ENCODE assay signal across 26 cellular contexts in the genomic region with DNA sequence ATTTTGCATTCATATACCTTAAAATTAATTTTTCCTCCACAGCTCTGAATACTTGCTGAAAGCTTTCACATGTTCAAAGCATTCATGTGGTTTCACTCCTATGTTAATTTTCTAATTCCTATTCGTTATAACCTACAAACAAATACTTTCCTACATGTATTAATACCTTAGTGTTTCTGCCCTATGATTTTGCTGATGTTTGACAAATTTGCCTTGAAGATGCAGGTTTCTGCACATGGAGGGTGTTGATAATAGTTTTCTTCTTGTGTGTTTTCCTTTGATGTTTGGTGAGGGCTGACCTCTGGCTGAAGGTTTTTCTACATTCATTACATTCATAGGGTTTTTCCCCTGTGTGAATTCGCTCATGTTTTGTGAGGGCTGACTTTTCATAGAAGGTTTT. TPM values are rescaled to one million over a fixed set of nuclear protein-coding genes. Genes with fewer than 3 reads are reported as not detected.
DNase-seq lines count a peak whose midpoint lies in the region; ATAC-seq, FAIRE-seq and TF ChIP-seq lines count a peak whose summit lies in the region.
"Had no signal": no experiment of that assay in that cellular context is flagged by ENCODE, and none has a peak within 500 bp of the region (broad histone marks: within the 10 kb centered on the region; RNA-seq: fewer than 3 reads in every experiment).

No MANE protein-coding gene starts in this region.

- in situ Hi-C loops in HepG2 (cut with HindIII; ENCODE audit: extremely low pct_ligation_motif_present, low pct_unique_long_range_greater_than_20kb) = no loop called here

- H3K9ac ChIP-seq in HepG2 (ENCODE audit: insufficient read depth, low read depth, low read length) (no peak overlapping the region), adipocyte (ENCODE audit: low read length) (no peak overlapping the region)
- H3K9ac ChIP-seq: BLaER1 had no signal

- H3K4me2 ChIP-seq in HepG2 (ENCODE audit: low read depth, low read length) = no peak overlapping the region
- H3K4me2 ChIP-seq: BLaER1 had no signal

- H3K4me1 ChIP-seq in HepG2 (ENCODE audit: insufficient read depth, low read length) (no peaks in the 10 kb centered on the region), right lobe of liver (no peaks in the 10 kb centered on the region), adipocyte (ENCODE audit: control insufficient read depth, insufficient read depth, low read length) (no peaks in the 10 kb centered on the region), psoas muscle (no peaks in the 10 kb centered on the region)
- H3K4me1 ChIP-seq: BE2C, BLaER1 had no signal

- CTCF ChIA-PET in HepG2 (lab: Yijun Ruan, JAX; ENCODE audit: low intra/inter-chr PET ratio, low total read pairs) = no interaction called here

- H2AFZ ChIP-seq in HepG2 (ENCODE audit: low read length) = no peak overlapping the region

- WGBS in HepG2 (ENCODE audit: low lambda C conversion rate) = under 1% methylated on average over 2 of the region's 2 CpGs
- WGBS in right lobe of liver (ENCODE audit: insufficient coverage, low coverage, low lambda C conversion rate, missing lambda C conversion rate) = 57% methylated on average over 2 of the region's 2 CpGs
- 86 to 93% (median 89%) methylated on average over 2 of the region's 2 CpGs for WGBS in psoas muscle, 3 donors

- intact Hi-C loops in HepG2 (cut with micrococcal nuclease; ENCODE audit: unreplicated experiment) = no loop called here
- intact Hi-C loops in right lobe of liver (cut with DNase I) = no loop called here
- intact Hi-C loops in psoas muscle (cut with DNase I) = no loop called here

- H3K36me3 ChIP-seq in HepG2 (replicated peaks in 1 of 2; ENCODE audit: control insufficient read depth in 1 of 2, insufficient read depth in 2 of 2, low read length in 2 of 2) = no peaks in the 10 kb centered on the region
- no peaks in the 10 kb centered on the region for H3K36me3 ChIP-seq in right lobe of liver
- H3K36me3 ChIP-seq in adipocyte (ENCODE audit: control insufficient read depth, insufficient read depth, low read length, severe bottlenecking) = no peaks in the 10 kb centered on the region
- H3K36me3 ChIP-seq in psoas muscle (ENCODE audit: insufficient read depth in 1 of 2, low read depth in 1 of 2) = no peaks in the 10 kb centered on the region
- H3K36me3 ChIP-seq: BE2C, BLaER1 had no signal

- no peak for FAIRE-seq in HepG2 (lab: Jason Lieb, UNC)
- FAIRE-seq: GM12878, GM12892, GM18507 had no signal

- H3K4me3 ChIP-seq in HepG2 (replicated peaks in 1 of 3; ENCODE audit: insufficient read depth in 1 of 3, low read depth in 2 of 3, low read length in 3 of 3) (no peak overlapping the region), right lobe of liver (no peak overlapping the region), adipocyte (ENCODE audit: low read length) (peak overlapping the region; percentile 31), psoas muscle (no peak overlapping the region)
- H3K4me3 ChIP-seq: BLaER1, GM12878 had no signal

- TF ChIP-seq RAD21 in HepG2 (CRISPR knock-in tag; IDR thresholded peaks at IDR 0.05) = no peak

- H3K27ac ChIP-seq in HepG2 (ENCODE audit: extremely low read length, insufficient read depth, low read length) = no peak overlapping the region
- H3K27ac ChIP-seq in right lobe of liver = no peak overlapping the region
- no peak overlapping the region for H3K27ac ChIP-seq in psoas muscle
- H3K27ac ChIP-seq: 22Rv1, BLaER1 had no signal

- H3K9me3 ChIP-seq in HepG2 (ENCODE audit: low read length) = peaks cover 16% of the 10 kb centered on the region
- H3K9me3 ChIP-seq in right lobe of liver = peaks cover 0 to 6% (median 0%) of the 10 kb centered on the region in 4 donors
- peaks cover 77% of the 10 kb centered on the region for H3K9me3 ChIP-seq in adipocyte (ENCODE audit: control insufficient read depth, low read length)
- H3K9me3 ChIP-seq in psoas muscle = peaks cover 14% of the 10 kb centered on the region

- no TSS peak for BruUV-seq in HepG2 (replicated peaks; lab: Mats Ljungman, UMichigan)

- no peak for TF ChIP-seq POLR2A in HepG2 (IDR thresholded peaks at IDR 0.05; ENCODE audit: insufficient read depth in 1 of 2, low read depth in 2 of 2, low read length in 2 of 2)
- TF ChIP-seq POLR2A in right lobe of liver (IDR thresholded peaks at IDR 0.05) = no peak

- TF ChIP-seq EP300 in HepG2 (IDR thresholded peaks at IDR 0.05; ENCODE audit: low read depth in 2 of 2, low read length in 2 of 2) (no peak), HepG2 (CRISPR knock-in tag; IDR thresholded peaks at IDR 0.05; ENCODE audit: borderline replicate concordance) (no peak)

- POLR2A ChIA-PET in HepG2 (lab: Yijun Ruan, JAX) = no interaction called here

- H3K27me3 ChIP-seq in HepG2 (ENCODE audit: control insufficient read depth in 1 of 2, insufficient read depth in 2 of 2, low read length in 2 of 2) (peaks cover 0 to 26% of the 10 kb centered on the region in 2 experiments; a peak in 4 of 5 replicates), right lobe of liver (no peaks in the 10 kb centered on the region), adipocyte (replicated peaks; ENCODE audit: control insufficient read depth, insufficient read depth, low read length) (peaks cover 16% of the 10 kb centered on the region), psoas muscle (ENCODE audit: insufficient read depth in 3 of 3, low read length in 2 of 3) (peaks cover 2 to 27% (median 4%) of the 10 kb centered on the region in 3 donors)
- H3K27me3 ChIP-seq: BLaER1 had no signal

- TF ChIP-seq CTCF in HepG2 (CRISPR knock-in tag; IDR thresholded peaks at IDR 0.05) (no peak), right lobe of liver (IDR thresholded peaks at IDR 0.05) (no peak), psoas muscle (IDR thresholded peaks at IDR 0.05) (no peak)

- no peak for ATAC-seq in HepG2
- no peak for ATAC-seq in right lobe of liver
- no peak for ATAC-seq in psoas muscle
- no peak for ATAC-seq in HG03457 (IDR thresholded peaks at IDR 0.05; ENCODE audit: unreplicated experiment)
- ATAC-seq: GM12878 had no signal

- no peaks in the 10 kb centered on the region for H3K79me2 ChIP-seq in HepG2 (ENCODE audit: insufficient read depth, low read length)

- H4K20me1 ChIP-seq in HepG2 (ENCODE audit: insufficient read depth, low read length) = no peaks in the 10 kb centered on the region
- H4K20me1 ChIP-seq: BLaER1 had no signal

- DNase-seq in HepG2 (ENCODE audit: low spot score) (no peak), right lobe of liver (no peak), adipocyte (ENCODE audit: low read depth) (no peak), psoas muscle (no peak)
- DNase-seq: ACHN; BE2C; C1 segment of cervical spinal cord; CD4-positive, alpha-beta memory T cell; CD4-positive, CD25-positive, alpha-beta regulatory T cell; CD8-positive, alpha-beta memory T cell; COR-L47; DMS 273 treated with DMSO at 0.1 percent for 48 hours; DMS153; DMS53; DMS79; DND-41; EL; GDM1 had no signal

RNA-seq across cellular contexts. Expression of gene ELMO2, which starts 49.3 kb away (rescaled TPM):
- total RNA-seq in HepG2 (2016; rRNA removed; fragmentation: Illumina TruSeq; extraction: Trizol) (35.7 and 42.8 TPM in 2 replicates), right lobe of liver (10 to 100 TPM; 14.9 to 22.9 (median 17.4) TPM), psoas muscle (10 to 100 TPM; 36.7 to 60.7 (median 40.3) TPM)
- total RNA-seq in HepG2 (2016; cell fraction: cytosol; rRNA removed; fragmentation: Illumina TruSeq; extraction: Trizol; ENCODE audit: low read depth) = 13.2 and 13.6 TPM in 2 replicates
- total RNA-seq in HepG2 (2016; cell fraction: insoluble cytoplasmic fraction; rRNA removed; fragmentation: Illumina TruSeq; extraction: Trizol) = 37.9 and 41.5 TPM in 2 replicates
- 26.7 and 30.9 TPM in 2 replicates for total RNA-seq in HepG2 (2016; cell fraction: membrane; rRNA removed; fragmentation: Illumina TruSeq; extraction: Trizol)
- total RNA-seq in HepG2 (2016; cell fraction: nucleus; rRNA removed; fragmentation: Illumina TruSeq; extraction: Trizol) = 40.9 and 42.4 TPM in 2 replicates
- polyA plus RNA-seq in HepG2 (2011; rRNA removed) (30.6 and 41.5 TPM in 2 replicates), psoas muscle (10 to 100 TPM; 21.2 to 49.4 (median 40.3) TPM)
- 30.0 and 34.9 TPM in 2 replicates for polyA plus RNA-seq in HepG2 (2011; cell fraction: cytosol; rRNA removed)
- polyA plus RNA-seq in HepG2 (2011; cell fraction: nucleus; rRNA removed) = 50.8 and 59.8 TPM in 2 replicates
- 29.1 and 29.9 TPM in 2 replicates for polyA plus RNA-seq in HepG2 (2012)
- polyA plus RNA-seq in HepG2 (2016; cell fraction: cytosol; fragmentation: Illumina TruSeq; extraction: Trizol; ENCODE audit: low read depth) = 3.6 and 4.5 TPM in 2 replicates
- 42.7 and 43.4 TPM in 2 replicates for polyA plus RNA-seq in HepG2 (2016; cell fraction: insoluble cytoplasmic fraction; fragmentation: Illumina TruSeq; extraction: Trizol; ENCODE audit: low read depth)
- polyA plus RNA-seq in HepG2 (2016; cell fraction: membrane; fragmentation: Illumina TruSeq; extraction: Trizol; ENCODE audit: low read depth) = 9.8 and 11.9 TPM in 2 replicates
- 92.2 and 100 TPM in 2 replicates for polyA plus RNA-seq in HepG2 (2016; cell fraction: nucleus; fragmentation: Illumina TruSeq; extraction: Trizol; ENCODE audit: insufficient read depth, low read depth)
- polyA minus RNA-seq in HepG2 (2011; rRNA and poly(A)+ RNA removed; ENCODE audit: low replicate concordance) = 68.1 and 91.6 TPM in 2 replicates
- polyA minus RNA-seq in HepG2 (2011; cell fraction: cytosol; rRNA and poly(A)+ RNA removed) = 23.7 and 37.7 TPM in 2 replicates
- polyA minus RNA-seq in HepG2 (2011; cell fraction: nucleus; rRNA and poly(A)+ RNA removed) = 38.2 and 50.8 TPM in 2 replicates

RNA-seq across cellular contexts. Expression of gene ZNF334, which starts 57.6 kb away (rescaled TPM):
- total RNA-seq in HepG2 (2016; rRNA removed; fragmentation: Illumina TruSeq; extraction: Trizol) (4.8 and 5.3 TPM in 2 replicates), right lobe of liver (1 to 10 TPM in 3 of 6 experiments, under 1 TPM in 3; 0.55 to 2.8 (median 1.3) TPM), psoas muscle (1 to 10 TPM in 1 of 4 donors, under 1 TPM in 3; 0.27 to 1.0 (median 0.32) TPM)
- total RNA-seq in HepG2 (2016; cell fraction: cytosol; rRNA removed; fragmentation: Illumina TruSeq; extraction: Trizol; ENCODE audit: low read depth) = 0.88 and 1.0 TPM in 2 replicates
- 4.7 and 5.1 TPM in 2 replicates for total RNA-seq in HepG2 (2016; cell fraction: insoluble cytoplasmic fraction; rRNA removed; fragmentation: Illumina TruSeq; extraction: Trizol)
- total RNA-seq in HepG2 (2016; cell fraction: membrane; rRNA removed; fragmentation: Illumina TruSeq; extraction: Trizol) = 1.7 and 2.4 TPM in 2 replicates
- total RNA-seq in HepG2 (2016; cell fraction: nucleus; rRNA removed; fragmentation: Illumina TruSeq; extraction: Trizol) = 11.4 and 12.3 TPM in 2 replicates
- polyA plus RNA-seq in HepG2 (2011; rRNA removed) (6.9 and 7.8 TPM in 2 replicates), psoas muscle (under 1 TPM; 0.10 to 0.69 (median 0.27) TPM)
- polyA plus RNA-seq in HepG2 (2011; cell fraction: cytosol; rRNA removed) = 1.3 and 1.9 TPM in 2 replicates
- polyA plus RNA-seq in HepG2 (2011; cell fraction: nucleus; rRNA removed) = 15.7 and 19.6 TPM in 2 replicates
- 3.0 and 4.6 TPM in 2 replicates for polyA plus RNA-seq in HepG2 (2012)
- 0.20 and 0.32 TPM in 2 replicates for polyA plus RNA-seq in HepG2 (2016; cell fraction: cytosol; fragmentation: Illumina TruSeq; extraction: Trizol; ENCODE audit: low read depth)
- 4.3 and 4.8 TPM in 2 replicates for polyA plus RNA-seq in HepG2 (2016; cell fraction: insoluble cytoplasmic fraction; fragmentation: Illumina TruSeq; extraction: Trizol; ENCODE audit: low read depth)
- polyA plus RNA-seq in HepG2 (2016; cell fraction: membrane; fragmentation: Illumina TruSeq; extraction: Trizol; ENCODE audit: low read depth) = 0.69 and 0.77 TPM in 2 replicates
- 31.6 and 32.6 TPM in 2 replicates for polyA plus RNA-seq in HepG2 (2016; cell fraction: nucleus; fragmentation: Illumina TruSeq; extraction: Trizol; ENCODE audit: insufficient read depth, low read depth)
- polyA minus RNA-seq in HepG2 (2011; rRNA and poly(A)+ RNA removed; ENCODE audit: low replicate concordance) = 2.8 TPM in 1 of 2 replicates, not detected in the other
- polyA minus RNA-seq in HepG2 (2011; cell fraction: cytosol; rRNA and poly(A)+ RNA removed) = 1.7 and 1.8 TPM in 2 replicates
- 22.5 and 32.0 TPM in 2 replicates for polyA minus RNA-seq in HepG2 (2011; cell fraction: nucleus; rRNA and poly(A)+ RNA removed)
- total RNA-seq: G401 had no signal
- polyA plus RNA-seq: CD14-positive monocyte; CD4-positive, alpha-beta memory T cell; CD8-positive, alpha-beta memory T cell had no signal
